In genomic region chr14:91310620-91311283, GRCh38 we compare ENCODE assay signal across 18 cellular contexts.
A peak's percentile ranks its signal among the peaks of the same experiment; 100 is the strongest.
DNase-seq lines count a peak whose midpoint lies in the region; ATAC-seq, FAIRE-seq and TF ChIP-seq lines count a peak whose summit lies in the region.
"Had no signal": no experiment of that assay in that cellular context is flagged by ENCODE, and none has a peak within 500 bp of the region (broad histone marks: within the 10 kb centered on the region; RNA-seq: fewer than 3 reads in every experiment).

No MANE protein-coding gene starts in this region.

- ATAC-seq in activated CD4-positive, alpha-beta T cell treated with anti-CD3 and anti-CD28 coated beads for 36 hours, result peak; percentile 77
- peak; percentile 70 for ATAC-seq in central memory CD8-positive, alpha-beta T cell (replicated peaks; ENCODE audit: extremely low read depth, poor library complexity, severe bottlenecking)
- peak; percentile 87 for ATAC-seq in stimulated activated effector memory CD8-positive, alpha-beta T cell treated with anti-CD3 and anti-CD28 coated beads, Interleukin-12 subunit alpha, Interleukin-12 subunit beta, amount 100 ng/mL, for 72 hours

- H3K9me3 Mint-ChIP-seq in activated CD4-positive, alpha-beta T cell treated with anti-CD3 and anti-CD28 coated beads for 36 hours (ENCODE audit: low read depth), result no peaks in the 10 kb centered on the region
- no peaks in the 10 kb centered on the region for H3K9me3 Mint-ChIP-seq in central memory CD8-positive, alpha-beta T cell
- H3K9me3 Mint-ChIP-seq in stimulated activated effector memory CD8-positive, alpha-beta T cell treated with anti-CD3 and anti-CD28 coated beads, Interleukin-12 subunit alpha, Interleukin-12 subunit beta, amount 100 ng/mL, for 72 hours, result no peaks in the 10 kb centered on the region
- H3K9me3 Mint-ChIP-seq in glutamatergic neuron (ENCODE audit: unreplicated experiment), result peaks cover 7% of the 10 kb centered on the region

- TF ChIP-seq CTCF in D721Med (IDR thresholded peaks at IDR 0.05; ENCODE audit: insufficient read depth, missing control alignments) (no peak), glutamatergic neuron (IDR thresholded peaks at IDR 0.05; ENCODE audit: partially characterized antibody, unreplicated experiment) (no peak), vagina (IDR thresholded peaks at IDR 0.05) (no peak)

- no peaks in the 10 kb centered on the region for H3K9me3 ChIP-seq in vagina
- H3K9me3 ChIP-seq: ascending aorta, right atrium auricular region had no signal

- peak; percentile 61 for DNase-seq in activated CD4-positive, alpha-beta T cell treated with anti-CD3 and anti-CD28 coated beads for 36 hours
- no peak for DNase-seq in activated CD4-positive, alpha-beta T cell treated with anti-CD3 and anti-CD28 coated beads for 1 hour
- peak; percentile 40 for DNase-seq in activated CD4-positive, alpha-beta T cell treated with anti-CD3 and anti-CD28 coated beads, Interleukin-2, amount 50 U/mL, for 1 hour
- DNase-seq in central memory CD8-positive, alpha-beta T cell (ENCODE audit: low spot score in 2 of 2), result peak in 1 of 2 donors; percentile 42
- DNase-seq in stimulated activated effector memory CD8-positive, alpha-beta T cell treated with anti-CD3 and anti-CD28 coated beads, Interleukin-12 subunit alpha, Interleukin-12 subunit beta, amount 100 ng/mL, for 72 hours (ENCODE audit: low spot score in 2 of 2), result no peak
- DNase-seq in D721Med (ENCODE audit: insufficient read length, low spot score) (no peak), glutamatergic neuron (no peak), vagina (ENCODE audit: extremely low spot score in 2 of 2) (no peak)
- DNase-seq: 8988T, COR-L47, dermis blood vessel endothelial cell, KG1, left ventricle myocardium superior, NCI-H1436 treated with DMSO at 0.1 percent for 48 hours, NCI-H526 treated with DMSO at 0.1 percent for 48 hours had no signal

- FAIRE-seq in D721Med (lab: Jason Lieb, UNC), result no peak

- H3K4me1 ChIP-seq in vagina, result no peaks in the 10 kb centered on the region
- H3K4me1 ChIP-seq: ascending aorta had no signal

- POLR2A ChIA-PET in activated CD4-positive, alpha-beta T cell treated with anti-CD3 and anti-CD28 coated beads for 36 hours (lab: Charles Lee), result no interaction called here

- H3K27ac ChIP-seq in vagina, result no peak overlapping the region
- H3K27ac ChIP-seq: ascending aorta, right atrium auricular region had no signal

- H3K27me3 Mint-ChIP-seq in activated CD4-positive, alpha-beta T cell treated with anti-CD3 and anti-CD28 coated beads for 36 hours, result no peaks in the 10 kb centered on the region
- no peaks in the 10 kb centered on the region for H3K27me3 Mint-ChIP-seq in central memory CD8-positive, alpha-beta T cell
- H3K27me3 Mint-ChIP-seq in glutamatergic neuron (ENCODE audit: unreplicated experiment), result no peaks in the 10 kb centered on the region

- intact Hi-C loops in activated CD4-positive, alpha-beta T cell treated with anti-CD3 and anti-CD28 coated beads for 36 hours (cut with DNase I, micrococcal nuclease), result no loop called here
- intact Hi-C loops in vagina (cut with DNase I), result no loop called here

- no peak for TF ChIP-seq POLR2A in vagina (IDR thresholded peaks at IDR 0.05)

- H3K36me3 ChIP-seq in vagina, result peaks cover 0 to 39% of the 10 kb centered on the region in 2 donors
- H3K36me3 ChIP-seq: ascending aorta, right atrium auricular region had no signal

- peaks cover 53% of the 10 kb centered on the region for H3K4me1 Mint-ChIP-seq in activated CD4-positive, alpha-beta T cell treated with anti-CD3 and anti-CD28 coated beads for 36 hours
- peaks cover 47% of the 10 kb centered on the region for H3K4me1 Mint-ChIP-seq in central memory CD8-positive, alpha-beta T cell
- H3K4me1 Mint-ChIP-seq in stimulated activated effector memory CD8-positive, alpha-beta T cell treated with anti-CD3 and anti-CD28 coated beads, Interleukin-12 subunit alpha, Interleukin-12 subunit beta, amount 100 ng/mL, for 72 hours, result peaks cover 67% of the 10 kb centered on the region
- H3K4me1 Mint-ChIP-seq in glutamatergic neuron (ENCODE audit: low read depth, unreplicated experiment), result peaks cover 2% of the 10 kb centered on the region
- H3K4me1 Mint-ChIP-seq: neural crest cell had no signal

- CTCF ChIA-PET in activated CD4-positive, alpha-beta T cell treated with anti-CD3 and anti-CD28 coated beads for 36 hours (lab: Charles Lee), result interaction anchor here (0.5 to 1.9 kb wide), 4 partner anchors 13 to 98 kb away, joined by 3 to 5 read pairs (median 4); no protein-coding TSS in a partner anchor

- H3K27me3 ChIP-seq in vagina, result no peaks in the 10 kb centered on the region
- H3K27me3 ChIP-seq: ascending aorta, right atrium auricular region had no signal

- peak overlapping the region; percentile 51 for H3K4me3 Mint-ChIP-seq in activated CD4-positive, alpha-beta T cell treated with anti-CD3 and anti-CD28 coated beads for 36 hours
- H3K4me3 Mint-ChIP-seq in central memory CD8-positive, alpha-beta T cell, result peak overlapping the region; percentile 38
- H3K4me3 Mint-ChIP-seq in stimulated activated effector memory CD8-positive, alpha-beta T cell treated with anti-CD3 and anti-CD28 coated beads, Interleukin-12 subunit alpha, Interleukin-12 subunit beta, amount 100 ng/mL, for 72 hours, result peak overlapping the region; percentile 68
- no peak overlapping the region for H3K4me3 Mint-ChIP-seq in glutamatergic neuron (ENCODE audit: unreplicated experiment)
- H3K4me3 Mint-ChIP-seq: neural crest cell had no signal

- H3K36me3 Mint-ChIP-seq in activated CD4-positive, alpha-beta T cell treated with anti-CD3 and anti-CD28 coated beads for 36 hours (ENCODE audit: low read depth), result peaks cover 81% of the 10 kb centered on the region
- H3K36me3 Mint-ChIP-seq in central memory CD8-positive, alpha-beta T cell (ENCODE audit: insufficient read depth), result peaks cover 88% of the 10 kb centered on the region
- peaks cover 100% of the 10 kb centered on the region for H3K36me3 Mint-ChIP-seq in stimulated activated effector memory CD8-positive, alpha-beta T cell treated with anti-CD3 and anti-CD28 coated beads, Interleukin-12 subunit alpha, Interleukin-12 subunit beta, amount 100 ng/mL, for 72 hours
- peaks cover 37% of the 10 kb centered on the region for H3K36me3 Mint-ChIP-seq in glutamatergic neuron (ENCODE audit: unreplicated experiment)

- no peak overlapping the region for H3K4me3 ChIP-seq in vagina
- H3K4me3 ChIP-seq: ascending aorta, right atrium auricular region had no signal

- peak overlapping the region; percentile 86 for H3K27ac Mint-ChIP-seq in activated CD4-positive, alpha-beta T cell treated with anti-CD3 and anti-CD28 coated beads for 36 hours
- H3K27ac Mint-ChIP-seq in central memory CD8-positive, alpha-beta T cell (ENCODE audit: low read depth), result peak overlapping the region; percentile 77
- peak overlapping the region; percentile 92 for H3K27ac Mint-ChIP-seq in stimulated activated effector memory CD8-positive, alpha-beta T cell treated with anti-CD3 and anti-CD28 coated beads, Interleukin-12 subunit alpha, Interleukin-12 subunit beta, amount 100 ng/mL, for 72 hours
- H3K27ac Mint-ChIP-seq in glutamatergic neuron (ENCODE audit: unreplicated experiment), result no peak overlapping the region

Comparison
In these comparisons a context has a peak if more than half of its experiments do, and no peak if none do; other contexts are left out.
1. DNase-seq: peak in activated CD4-positive, alpha-beta T cell treated with anti-CD3 and anti-CD28 coated beads for 36 hours (single experiment) and activated CD4-positive, alpha-beta T cell treated with anti-CD3 and anti-CD28 coated beads, Interleukin-2, amount 50 U/mL, for 1 hour (single experiment); none in activated CD4-positive, alpha-beta T cell treated with anti-CD3 and anti-CD28 coated beads for 1 hour (single experiment), stimulated activated effector memory CD8-positive, alpha-beta T cell treated with anti-CD3 and anti-CD28 coated beads, Interleukin-12 subunit alpha, Interleukin-12 subunit beta, amount 100 ng/mL, for 72 hours (0 of 2), D721Med (single experiment), glutamatergic neuron (single experiment) and vagina (0 of 2).
2. Peak in every context shown above with its lines, with median percentiles within 50 percentile points of each other: ATAC-seq.